ENCODE assay signal across 1 cellular context in genomic region chr1:155070721-155071556, GRCh38.
A peak's percentile ranks its signal among the peaks of the same experiment; 100 is the strongest.
TF ChIP-seq lines count a peak whose summit lies in the region.

No MANE protein-coding gene starts in this region.

TF ChIP-seq in K562, 482 proteins besides CTCF, POLR2A, EP300 and RAD21 (continued from another document):
- TF ChIP-seq, protein P1, sequence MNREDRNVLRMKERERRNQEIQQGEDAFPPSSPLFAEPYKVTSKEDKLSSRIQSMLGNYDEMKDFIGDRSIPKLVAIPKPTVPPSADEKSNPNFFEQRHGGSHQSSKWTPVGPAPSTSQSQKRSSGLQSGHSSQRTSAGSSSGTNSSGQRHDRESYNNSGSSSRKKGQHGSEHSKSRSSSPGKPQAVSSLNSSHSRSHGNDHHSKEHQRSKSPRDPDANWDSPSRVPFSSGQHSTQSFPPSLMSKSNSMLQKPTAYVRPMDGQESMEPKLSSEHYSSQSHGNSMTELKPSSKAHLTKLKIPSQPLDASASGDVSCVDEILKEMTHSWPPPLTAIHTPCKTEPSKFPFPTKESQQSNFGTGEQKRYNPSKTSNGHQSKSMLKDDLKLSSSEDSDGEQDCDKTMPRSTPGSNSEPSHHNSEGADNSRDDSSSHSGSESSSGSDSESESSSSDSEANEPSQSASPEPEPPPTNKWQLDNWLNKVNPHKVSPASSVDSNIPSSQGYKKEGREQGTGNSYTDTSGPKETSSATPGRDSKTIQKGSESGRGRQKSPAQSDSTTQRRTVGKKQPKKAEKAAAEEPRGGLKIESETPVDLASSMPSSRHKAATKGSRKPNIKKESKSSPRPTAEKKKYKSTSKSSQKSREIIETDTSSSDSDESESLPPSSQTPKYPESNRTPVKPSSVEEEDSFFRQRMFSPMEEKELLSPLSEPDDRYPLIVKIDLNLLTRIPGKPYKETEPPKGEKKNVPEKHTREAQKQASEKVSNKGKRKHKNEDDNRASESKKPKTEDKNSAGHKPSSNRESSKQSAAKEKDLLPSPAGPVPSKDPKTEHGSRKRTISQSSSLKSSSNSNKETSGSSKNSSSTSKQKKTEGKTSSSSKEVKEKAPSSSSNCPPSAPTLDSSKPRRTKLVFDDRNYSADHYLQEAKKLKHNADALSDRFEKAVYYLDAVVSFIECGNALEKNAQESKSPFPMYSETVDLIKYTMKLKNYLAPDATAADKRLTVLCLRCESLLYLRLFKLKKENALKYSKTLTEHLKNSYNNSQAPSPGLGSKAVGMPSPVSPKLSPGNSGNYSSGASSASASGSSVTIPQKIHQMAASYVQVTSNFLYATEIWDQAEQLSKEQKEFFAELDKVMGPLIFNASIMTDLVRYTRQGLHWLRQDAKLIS (CRISPR knock-in tag; IDR thresholded peaks at IDR 0.05) = 0 out of 2 replicates have a peak, but pooled peaks have one; percentile 68
- TF ChIP-seq E2F6 (IDR thresholded peaks at IDR 0.05; ENCODE audit: borderline replicate concordance in 1 of 2, extremely low read depth in 1 of 2, insufficient read depth in 1 of 2, insufficient read length in 1 of 2, low read depth in 1 of 2, low read length in 1 of 2, poor library complexity in 1 of 2, severe bottlenecking in 1 of 2) (peak; percentile 69 to 87), KDM5B (IDR thresholded peaks at IDR 0.05; ENCODE audit: insufficient replicate concordance, low read depth, low read length) (peak; percentile 9), ETV6 (IDR thresholded peaks at IDR 0.05; ENCODE audit: borderline replicate concordance in 1 of 2, low read depth in 2 of 2, low read length in 1 of 2) (no peak), ETV6 (CRISPR knock-in tag; IDR thresholded peaks at IDR 0.05; ENCODE audit: borderline replicate concordance) (peak; percentile 17; the same call in 1 of the 2 replicates), ZNF766 (CRISPR knock-in tag; conservative IDR thresholded peaks at IDR 0.05) (0 out of 2 replicates have a peak, but pooled peaks have one; percentile 47)
